8 cellular contexts compared by ENCODE assay signal in genomic region chr21:44338971-44339910, GRCh38. TPM values are rescaled to one million over a fixed set of nuclear protein-coding genes. Genes with fewer than 3 reads are reported as not detected.
DNase-seq lines count a peak whose midpoint lies in the region; ATAC-seq and TF ChIP-seq lines count a peak whose summit lies in the region.

Gene CFAP410 (minus strand): TSS chr21:44339390. CDS start chr21:44339194, 196 bp downstream.

- H3K27ac ChIP-seq in fibroblast of lung (ENCODE audit: insufficient read depth, low read length), result peak within 1 kb of the TSS; percentile 97
- peak within 1 kb of the TSS; percentile 96 for H3K27ac ChIP-seq in naive thymus-derived CD4-positive, alpha-beta T cell (ENCODE audit: low read depth, low read length)

- no peaks in the 10 kb centered on the region for H4K20me1 ChIP-seq in fibroblast of lung (ENCODE audit: control insufficient read depth, extremely low read depth, insufficient read depth, low read length)

- intact Hi-C loops in naive thymus-derived CD4-positive, alpha-beta T cell (cut with micrococcal nuclease), result loop anchor here (1.0 to 10.0 kb wide), 7 partner anchors 38 to 1367 kb away; partner anchors contain the start of genes LRRC3 (in 1 of the 2), PCBP3 (in 1 of the 2), PFKL (in 1 of the 2) and PKNOX1 (in 1 of the 2)

- H3K4me2 ChIP-seq in fibroblast of lung (ENCODE audit: extremely low read depth, insufficient read depth, low read length), result peak within 1 kb of the TSS; percentile 100

- no peaks in the 10 kb centered on the region for H3K79me2 ChIP-seq in fibroblast of lung (ENCODE audit: control insufficient read depth, insufficient read depth, low read length)

- ATAC-seq in naive thymus-derived CD4-positive, alpha-beta T cell, result peak; percentile 92
- ATAC-seq in stimulated activated memory B cell treated with anti-CD40 and anti-IgM and Interleukin-4, amounts not matched to agents 10 μg/mL and 1 μg/mL and 100 μg/mL, for 72 hours, result peak; percentile 96

- peaks cover 2% of the 10 kb centered on the region for H3K36me3 ChIP-seq in fibroblast of lung (ENCODE audit: control insufficient read depth, insufficient read depth, low read length)
- H3K36me3 ChIP-seq in naive thymus-derived CD4-positive, alpha-beta T cell (ENCODE audit: control insufficient read depth in 2 of 3, insufficient read depth in 3 of 3, low read length in 3 of 3), result peaks cover 0 to 29% (median 0%) of the 10 kb centered on the region in 3 experiments

- peak within 1 kb of the TSS; percentile 95 to 100 (median 97) for H3K27ac Mint-ChIP-seq in naive thymus-derived CD4-positive, alpha-beta T cell
- H3K27ac Mint-ChIP-seq in stimulated activated memory B cell treated with anti-CD40 and anti-IgM and Interleukin-4, amounts not matched to agents 10 μg/mL and 1 μg/mL and 100 μg/mL, for 72 hours, result peak within 1 kb of the TSS; percentile 100

- POLR2A ChIA-PET in naive thymus-derived CD4-positive, alpha-beta T cell (lab: Charles Lee), result interaction anchor here (0.6 to 4.6 kb wide), 9 partner anchors 11 to 515 kb away, joined by 3 to 37 read pairs (median 4); partner anchors contain the start of genes PFKL, TRAPPC10 and TRPM2

- H3K9me3 Mint-ChIP-seq in naive thymus-derived CD4-positive, alpha-beta T cell, result peaks cover 0 to 3% (median 0%) of the 10 kb centered on the region in 11 donors
- no peaks in the 10 kb centered on the region for H3K9me3 Mint-ChIP-seq in stimulated activated memory B cell treated with anti-CD40 and anti-IgM and Interleukin-4, amounts not matched to agents 10 μg/mL and 1 μg/mL and 100 μg/mL, for 72 hours

- H3K36me3 Mint-ChIP-seq in naive thymus-derived CD4-positive, alpha-beta T cell, result peaks cover 0 to 4% (median 0%) of the 10 kb centered on the region in 5 donors
- H3K36me3 Mint-ChIP-seq in stimulated activated memory B cell treated with anti-CD40 and anti-IgM and Interleukin-4, amounts not matched to agents 10 μg/mL and 1 μg/mL and 100 μg/mL, for 72 hours, result peaks cover 13% of the 10 kb centered on the region

- peak within 1 kb of the TSS; percentile 95 for H3K9ac ChIP-seq in fibroblast of lung (ENCODE audit: insufficient read depth, low read length)

- CTCF ChIA-PET in naive thymus-derived CD4-positive, alpha-beta T cell (lab: Charles Lee), result interaction anchor here (1.5 kb wide), 1 partner anchor 38 kb away, joined by 4 read pairs; no protein-coding TSS in a partner anchor

- H3K4me3 ChIP-seq in LNCaP clone FGC (ENCODE audit: low read depth, low read length), result peak within 1 kb of the TSS; percentile 91
- H3K4me3 ChIP-seq in fibroblast of lung (replicated peaks in 1 of 4; ENCODE audit: control extremely low read depth in 1 of 4, insufficient read depth in 1 of 4, low read depth in 3 of 4, low read length in 4 of 4), result peak within 1 kb of the TSS; percentile 88 to 98 (median 92)
- peak within 1 kb of the TSS; percentile 97 for H3K4me3 ChIP-seq in naive thymus-derived CD4-positive, alpha-beta T cell (ENCODE audit: low read length)

- H3K27me3 ChIP-seq in fibroblast of lung (ENCODE audit: control insufficient read depth, insufficient read depth, low read length), result no peaks in the 10 kb centered on the region
- no peaks in the 10 kb centered on the region for H3K27me3 ChIP-seq in naive thymus-derived CD4-positive, alpha-beta T cell (ENCODE audit: control insufficient read depth in 2 of 2, insufficient read depth in 2 of 2, low read length in 2 of 2)

- H3K27me3 Mint-ChIP-seq in naive thymus-derived CD4-positive, alpha-beta T cell, result no peaks in the 10 kb centered on the region
- no peaks in the 10 kb centered on the region for H3K27me3 Mint-ChIP-seq in stimulated activated memory B cell treated with anti-CD40 and anti-IgM and Interleukin-4, amounts not matched to agents 10 μg/mL and 1 μg/mL and 100 μg/mL, for 72 hours

- no peaks in the 10 kb centered on the region for H3K9me3 ChIP-seq in fibroblast of lung (ENCODE audit: control insufficient read depth, insufficient read depth, low read depth, low read length)
- H3K9me3 ChIP-seq in naive thymus-derived CD4-positive, alpha-beta T cell (ENCODE audit: control insufficient read depth in 2 of 3, low read length in 3 of 3), result no peaks in the 10 kb centered on the region

- peak; percentile 95 for DNase-seq in EH (ENCODE audit: low read depth)
- DNase-seq in H4 (ENCODE audit: low spot score), result peak; percentile 94
- DNase-seq in LNCaP clone FGC (ENCODE audit: low read depth), result peak; percentile 75
- peak; percentile 98 for DNase-seq in RPMI8226
- DNase-seq in activated T-helper 1 cell treated with anti-CD3 and anti-CD28 coated beads, Interleukin-2, amount 50 U/mL, for 16 hours (ENCODE audit: low read depth in 1 of 2, low spot score in 1 of 2), result peak; percentile 91 to 95
- DNase-seq in fibroblast of lung (ENCODE audit: low read depth in 2 of 2), result peak; percentile 92 to 94
- DNase-seq in naive thymus-derived CD4-positive, alpha-beta T cell, result peak; percentile 94 to 97 (median 97)

- H3K4me1 Mint-ChIP-seq in naive thymus-derived CD4-positive, alpha-beta T cell, result peaks cover 4 to 33% (median 24%) of the 10 kb centered on the region in 7 donors
- H3K4me1 Mint-ChIP-seq in stimulated activated memory B cell treated with anti-CD40 and anti-IgM and Interleukin-4, amounts not matched to agents 10 μg/mL and 1 μg/mL and 100 μg/mL, for 72 hours, result peaks cover 35% of the 10 kb centered on the region

- no peak for TF ChIP-seq CTCF in LNCaP clone FGC (IDR thresholded peaks at IDR 0.05; ENCODE audit: control insufficient read depth, extremely low read depth, insufficient read depth)
- TF ChIP-seq CTCF in fibroblast of lung (conservative IDR thresholded peaks at IDR 0.05 in 1 of 2, IDR thresholded peaks at IDR 0.05 in 1 of 2; ENCODE audit: low read depth in 1 of 2, low read length in 2 of 2), result no peak

- H3K4me3 Mint-ChIP-seq in naive thymus-derived CD4-positive, alpha-beta T cell, result peak within 1 kb of the TSS; percentile 85 to 95 (median 92)
- peak within 1 kb of the TSS; percentile 97 for H3K4me3 Mint-ChIP-seq in stimulated activated memory B cell treated with anti-CD40 and anti-IgM and Interleukin-4, amounts not matched to agents 10 μg/mL and 1 μg/mL and 100 μg/mL, for 72 hours

- peak within 1 kb of the TSS; percentile 48 for H2AFZ ChIP-seq in fibroblast of lung (ENCODE audit: low read length)

- peaks cover 9% of the 10 kb centered on the region for H3K4me1 ChIP-seq in fibroblast of lung (ENCODE audit: control insufficient read depth, extremely low read depth, insufficient read depth, low read length)
- peaks cover 10 to 15% of the 10 kb centered on the region in 2 donors for H3K4me1 ChIP-seq in naive thymus-derived CD4-positive, alpha-beta T cell (ENCODE audit: control insufficient read depth in 2 of 2, insufficient read depth in 2 of 2, low read length in 2 of 2)

RNA-seq across cellular contexts. Expression of gene CFAP410, which starts in this region (rescaled TPM):
- 12.6 and 14.7 TPM in 2 replicates for total RNA-seq in H4 (2014; rRNA removed; shearing (Covaris generic))
- total RNA-seq in fibroblast of lung, result 6.9 and 7.1 TPM in 2 replicates
- polyA plus RNA-seq in fibroblast of lung, result 2.3 and 4.9 TPM in 2 replicates
- polyA plus RNA-seq in fibroblast of lung (2012), result 11.7 and 14.0 TPM in 2 replicates
- polyA minus RNA-seq in fibroblast of lung (ENCODE audit: low replicate concordance), result 1.5 and 3.1 TPM in 2 replicates
- 10 to 100 TPM; 20.8 to 66.7 (median 49.5) TPM for total RNA-seq in naive thymus-derived CD4-positive, alpha-beta T cell
- 10 to 100 TPM; 26.3 to 45.4 TPM for polyA plus RNA-seq in naive thymus-derived CD4-positive, alpha-beta T cell

Comparison
In these comparisons a context has a peak if more than half of its experiments do, and no peak if none do; other contexts are left out.
1. Peak in every context shown above with its lines: DNase-seq, ATAC-seq, H3K4me3 ChIP-seq and H3K27ac ChIP-seq.